Comparison of ENCODE assay signal across 1 cellular context in genomic region chr19:17309962-17310461, GRCh38.
A peak's percentile ranks its signal among the peaks of the same experiment; 100 is the strongest.
TF ChIP-seq lines count a peak whose summit lies in the region.

No MANE protein-coding gene starts in this region.

TF ChIP-seq in HepG2, 621 proteins besides CTCF, POLR2A, EP300 and RAD21 (continued from another document and continues in another):
- TF ChIP-seq ZBTB40 (IDR thresholded peaks at IDR 0.05) (no peak), ZBTB40 (CRISPR knock-in tag; IDR thresholded peaks at IDR 0.05) (no peak), ZNF687 (CRISPR knock-in tag; IDR thresholded peaks at IDR 0.05) (peak; percentile 65; the same call in 1 of the 2 replicates), ZNF276 (CRISPR knock-in tag; IDR thresholded peaks at IDR 0.05; ENCODE audit: low read depth) (no peak), MTF2 (CRISPR knock-in tag; IDR thresholded peaks at IDR 0.05; ENCODE audit: borderline replicate concordance) (peak; percentile 68; the same call in 1 of the 2 replicates), SP1 (IDR thresholded peaks at IDR 0.05) (no peak), SP1 (CRISPR knock-in tag; IDR thresholded peaks at IDR 0.05) (no peak), ZNF224 (CRISPR knock-in tag; IDR thresholded peaks at IDR 0.05) (0 out of 2 replicates have a peak, but pooled peaks have one; percentile 46), FOXP1 (IDR thresholded peaks at IDR 0.05) (no peak), FOXP1 (CRISPR knock-in tag; IDR thresholded peaks at IDR 0.05) (no peak), TP53 (CRISPR knock-in tag; conservative IDR thresholded peaks at IDR 0.05) (no peak), STAG1 (CRISPR knock-in tag; IDR thresholded peaks at IDR 0.05) (no peak), ZNF746 (CRISPR knock-in tag; IDR thresholded peaks at IDR 0.05) (0 out of 2 replicates have a peak, but pooled peaks have one; percentile 13), MAX (IDR thresholded peaks at IDR 0.05) (no peak), NFKBIZ (CRISPR knock-in tag; IDR thresholded peaks at IDR 0.05) (no peak), ATF1 (CRISPR knock-in tag; IDR thresholded peaks at IDR 0.05) (peak; percentile 26; the same call in 1 of the 2 replicates), NR2C2 (CRISPR knock-in tag; IDR thresholded peaks at IDR 0.05; ENCODE audit: borderline replicate concordance) (peak; percentile 88), ZNF263 (CRISPR knock-in tag; IDR thresholded peaks at IDR 0.05) (no peak), ZNF280D (CRISPR knock-in tag; IDR thresholded peaks at IDR 0.05) (no peak), ZNF567 (CRISPR knock-in tag; IDR thresholded peaks at IDR 0.05; ENCODE audit: borderline replicate concordance) (no peak), CERS6 (CRISPR knock-in tag; IDR thresholded peaks at IDR 0.05) (no peak), PHF8 (CRISPR knock-in tag; IDR thresholded peaks at IDR 0.05) (no peak), ZEB1 (IDR thresholded peaks at IDR 0.05; ENCODE audit: insufficient replicate concordance, low read depth) (no peak), TBP (CRISPR knock-in tag; IDR thresholded peaks at IDR 0.05) (no peak)
- TF ChIP-seq, protein P1, sequence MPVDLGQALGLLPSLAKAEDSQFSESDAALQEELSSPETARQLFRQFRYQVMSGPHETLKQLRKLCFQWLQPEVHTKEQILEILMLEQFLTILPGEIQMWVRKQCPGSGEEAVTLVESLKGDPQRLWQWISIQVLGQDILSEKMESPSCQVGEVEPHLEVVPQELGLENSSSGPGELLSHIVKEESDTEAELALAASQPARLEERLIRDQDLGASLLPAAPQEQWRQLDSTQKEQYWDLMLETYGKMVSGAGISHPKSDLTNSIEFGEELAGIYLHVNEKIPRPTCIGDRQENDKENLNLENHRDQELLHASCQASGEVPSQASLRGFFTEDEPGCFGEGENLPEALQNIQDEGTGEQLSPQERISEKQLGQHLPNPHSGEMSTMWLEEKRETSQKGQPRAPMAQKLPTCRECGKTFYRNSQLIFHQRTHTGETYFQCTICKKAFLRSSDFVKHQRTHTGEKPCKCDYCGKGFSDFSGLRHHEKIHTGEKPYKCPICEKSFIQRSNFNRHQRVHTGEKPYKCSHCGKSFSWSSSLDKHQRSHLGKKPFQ (CRISPR knock-in tag; IDR thresholded peaks at IDR 0.05; ENCODE audit: insufficient replicate concordance): peak; percentile 59
- TF ChIP-seq, protein P2, sequence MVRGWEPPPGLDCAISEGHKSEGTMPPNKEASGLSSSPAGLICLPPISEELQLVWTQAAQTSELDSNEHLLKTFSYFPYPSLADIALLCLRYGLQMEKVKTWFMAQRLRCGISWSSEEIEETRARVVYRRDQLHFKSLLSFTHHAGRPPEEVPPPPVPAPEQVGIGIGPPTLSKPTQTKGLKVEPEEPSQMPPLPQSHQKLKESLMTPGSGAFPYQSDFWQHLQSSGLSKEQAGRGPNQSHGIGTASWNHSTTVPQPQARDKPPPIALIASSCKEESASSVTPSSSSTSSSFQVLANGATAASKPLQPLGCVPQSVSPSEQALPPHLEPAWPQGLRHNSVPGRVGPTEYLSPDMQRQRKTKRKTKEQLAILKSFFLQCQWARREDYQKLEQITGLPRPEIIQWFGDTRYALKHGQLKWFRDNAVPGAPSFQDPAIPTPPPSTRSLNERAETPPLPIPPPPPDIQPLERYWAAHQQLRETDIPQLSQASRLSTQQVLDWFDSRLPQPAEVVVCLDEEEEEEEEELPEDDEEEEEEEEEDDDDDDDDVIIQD (CRISPR knock-in tag; IDR thresholded peaks at IDR 0.05; ENCODE audit: low read depth): no peak
- TF ChIP-seq, protein P3, sequence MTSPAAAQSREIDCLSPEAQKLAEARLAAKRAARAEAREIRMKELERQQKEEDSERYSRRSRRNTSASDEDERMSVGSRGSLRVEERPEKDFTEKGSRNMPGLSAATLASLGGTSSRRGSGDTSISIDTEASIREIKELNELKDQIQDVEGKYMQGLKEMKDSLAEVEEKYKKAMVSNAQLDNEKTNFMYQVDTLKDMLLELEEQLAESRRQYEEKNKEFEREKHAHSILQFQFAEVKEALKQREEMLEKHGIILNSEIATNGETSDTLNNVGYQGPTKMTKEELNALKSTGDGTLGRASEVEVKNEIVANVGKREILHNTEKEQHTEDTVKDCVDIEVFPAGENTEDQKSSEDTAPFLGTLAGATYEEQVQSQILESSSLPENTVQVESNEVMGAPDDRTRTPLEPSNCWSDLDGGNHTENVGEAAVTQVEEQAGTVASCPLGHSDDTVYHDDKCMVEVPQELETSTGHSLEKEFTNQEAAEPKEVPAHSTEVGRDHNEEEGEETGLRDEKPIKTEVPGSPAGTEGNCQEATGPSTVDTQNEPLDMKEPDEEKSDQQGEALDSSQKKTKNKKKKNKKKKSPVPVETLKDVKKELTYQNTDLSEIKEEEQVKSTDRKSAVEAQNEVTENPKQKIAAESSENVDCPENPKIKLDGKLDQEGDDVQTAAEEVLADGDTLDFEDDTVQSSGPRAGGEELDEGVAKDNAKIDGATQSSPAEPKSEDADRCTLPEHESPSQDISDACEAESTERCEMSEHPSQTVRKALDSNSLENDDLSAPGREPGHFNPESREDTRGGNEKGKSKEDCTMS (CRISPR knock-in tag; conservative IDR thresholded peaks at IDR 0.05): no peak
